Comparison of ENCODE assay signal across 9 cellular contexts in the genomic region with DNA sequence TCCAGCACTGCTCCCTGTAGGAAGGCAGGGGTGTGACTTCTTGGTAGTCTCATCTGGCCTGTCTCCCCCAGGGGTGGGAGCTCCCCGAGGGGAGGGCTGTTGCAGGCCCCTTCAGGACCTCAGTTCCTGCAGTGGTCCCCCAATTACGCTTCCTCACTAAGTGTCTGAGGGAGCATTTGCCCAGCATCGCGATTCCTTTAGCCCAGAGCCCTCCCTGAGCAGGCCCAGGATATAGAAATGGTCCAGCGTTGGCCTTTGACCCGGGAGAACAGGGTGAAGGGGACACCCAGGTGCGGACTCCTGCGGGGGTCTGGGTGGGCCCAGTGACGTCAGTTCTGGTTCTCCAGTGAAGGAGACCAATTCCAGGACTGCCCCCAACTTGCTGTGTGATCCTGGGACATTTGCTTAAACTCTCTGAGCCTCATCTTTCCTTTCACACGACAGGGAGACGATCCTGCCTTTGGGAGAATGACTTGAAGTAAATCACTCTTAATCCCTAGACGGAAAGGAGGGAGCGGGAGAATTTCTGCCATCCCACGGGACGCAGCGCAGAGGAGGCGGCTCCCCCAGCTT. TPM values are rescaled to one million over a fixed set of nuclear protein-coding genes. Genes with fewer than 3 reads are reported as not detected.
DNase-seq lines count a peak whose midpoint lies in the region; ATAC-seq and TF ChIP-seq lines count a peak whose summit lies in the region.
"Had no signal": no experiment of that assay in that cellular context is flagged by ENCODE, and none has a peak within 500 bp of the region (broad histone marks: within the 10 kb centered on the region; RNA-seq: fewer than 3 reads in every experiment).

No MANE protein-coding gene starts in this region.

- H3K27me3 Mint-ChIP-seq in CD14-positive monocyte (ENCODE audit: low read depth in 3 of 3), result peaks cover 0 to 5% (median 2%) of the 10 kb centered on the region in 3 donors
- no peaks in the 10 kb centered on the region for H3K27me3 Mint-ChIP-seq in effector memory CD8-positive, alpha-beta T cell

- peaks cover 0 to 4% of the 10 kb centered on the region in 2 donors for H3K36me3 Mint-ChIP-seq in CD14-positive monocyte
- H3K36me3 Mint-ChIP-seq in effector memory CD8-positive, alpha-beta T cell (ENCODE audit: insufficient read depth), result no peaks in the 10 kb centered on the region

- 25 to 28% (median 26%) methylated on average over 17 of the region's 17 CpGs for WGBS in psoas muscle, 3 donors

- peaks cover 57% of the 10 kb centered on the region for H3K4me1 Mint-ChIP-seq in CD14-positive monocyte
- H3K4me1 Mint-ChIP-seq in effector memory CD8-positive, alpha-beta T cell (ENCODE audit: low read depth in 2 of 2), result peaks cover 17 to 27% of the 10 kb centered on the region in 2 donors

- H3K27ac ChIP-seq in Karpas-422 (ENCODE audit: low read length), result peak overlapping the region; percentile 95
- H3K27ac ChIP-seq in psoas muscle, result peak overlapping the region; percentile 91

- intact Hi-C loops in CD14-positive monocyte (cut with micrococcal nuclease), result loop anchor here in 1 of 2 donors (1.0 to 10.0 kb wide), 5 partner anchors 14 to 215 kb away; partner anchors contain the start of gene BTG2
- intact Hi-C loops in psoas muscle (cut with DNase I), result loop anchor here (1.0 to 5.0 kb wide), 6 partner anchors 35 to 215 kb away; no protein-coding TSS in a partner anchor

- peak overlapping the region; percentile 92 for H3K4me2 ChIP-seq in Karpas-422 (ENCODE audit: low read depth, low read length, poor library complexity, severe bottlenecking)

- H4K20me1 ChIP-seq in Karpas-422 (ENCODE audit: insufficient read depth, low read depth, low read length), result no peaks in the 10 kb centered on the region

- H3K4me3 Mint-ChIP-seq in CD14-positive monocyte, result peak overlapping the region; percentile 76 to 88
- peak overlapping the region; percentile 15 to 73 for H3K4me3 Mint-ChIP-seq in effector memory CD8-positive, alpha-beta T cell
- H3K4me3 Mint-ChIP-seq: neural crest cell had no signal

- H3K9me3 ChIP-seq in Karpas-422 (ENCODE audit: low read length) (no peaks in the 10 kb centered on the region), psoas muscle (no peaks in the 10 kb centered on the region)

- DNase-seq in CD14-positive monocyte (ENCODE audit: low spot score), result no peak
- no peak for DNase-seq in Karpas-422
- DNase-seq in effector memory CD8-positive, alpha-beta T cell, result no peak
- no peak for DNase-seq in psoas muscle
- no peak for DNase-seq in NCI-H2029 treated with DMSO at 0.1 percent for 48 hours (lab: John Stamatoyannopoulos, UW)
- no peak for DNase-seq in GOT3 (lab: John Stamatoyannopoulos, UW)
- DNase-seq in SIG-M5 (lab: John Stamatoyannopoulos, UW), result no peak

- no peaks in the 10 kb centered on the region for H3K9me2 ChIP-seq in Karpas-422 (replicated peaks; ENCODE audit: insufficient read depth, low read length)

- no peaks in the 10 kb centered on the region for H3K27me3 ChIP-seq in Karpas-422 (ENCODE audit: low read length)
- no peaks in the 10 kb centered on the region for H3K27me3 ChIP-seq in psoas muscle (ENCODE audit: insufficient read depth in 3 of 3, low read length in 2 of 3)

- H3K4me1 ChIP-seq in Karpas-422 (ENCODE audit: low read length), result peaks cover 75% of the 10 kb centered on the region
- H3K4me1 ChIP-seq in psoas muscle, result peaks cover 79% of the 10 kb centered on the region

- no peak for TF ChIP-seq CTCF in CD14-positive monocyte (IDR thresholded peaks at IDR 0.05)
- TF ChIP-seq CTCF in psoas muscle (IDR thresholded peaks at IDR 0.05), result no peak

- peak overlapping the region in 5 of 7 donors; percentile 93 to 95 (median 93) for H3K27ac Mint-ChIP-seq in CD14-positive monocyte
- H3K27ac Mint-ChIP-seq in effector memory CD8-positive, alpha-beta T cell, result peak overlapping the region in 1 of 2 donors; percentile 79

- H3K9me3 Mint-ChIP-seq in CD14-positive monocyte, result no peaks in the 10 kb centered on the region
- H3K9me3 Mint-ChIP-seq in effector memory CD8-positive, alpha-beta T cell, result no peaks in the 10 kb centered on the region
- H3K9me3 Mint-ChIP-seq: neural crest cell had no signal

- H2AFZ ChIP-seq in Karpas-422 (ENCODE audit: low read length), result no peak overlapping the region

- peak overlapping the region; percentile 69 for H3K4me3 ChIP-seq in Karpas-422 (ENCODE audit: low read length)
- H3K4me3 ChIP-seq in psoas muscle, result peak overlapping the region; percentile 59

- H3K9ac ChIP-seq in Karpas-422 (ENCODE audit: low read length), result peak overlapping the region; percentile 90

- H3K36me3 ChIP-seq in Karpas-422 (ENCODE audit: insufficient read depth, low read length), result no peaks in the 10 kb centered on the region
- no peaks in the 10 kb centered on the region for H3K36me3 ChIP-seq in psoas muscle (ENCODE audit: insufficient read depth in 1 of 2, low read depth in 1 of 2)

- ATAC-seq in effector memory CD8-positive, alpha-beta T cell (replicated peaks), result no peak
- ATAC-seq in psoas muscle (no peak), HG03432 (IDR thresholded peaks at IDR 0.05; ENCODE audit: unreplicated experiment) (no peak)

- H3K79me2 ChIP-seq in Karpas-422 (ENCODE audit: low read length), result no peaks in the 10 kb centered on the region

RNA-seq across cellular contexts. Expression of gene BTG2, which starts 32.6 kb away (rescaled TPM):
- polyA plus RNA-seq in CD14-positive monocyte (100 to 1,000 TPM; 293 to 483 TPM), psoas muscle (100 to 1,000 TPM in 1 of 3 donors, 10 to 100 TPM in 2; 17.6 to 119 (median 60.4) TPM)
- 245 and 258 TPM in 2 replicates for total RNA-seq in Karpas-422 (2014; rRNA removed; shearing (Covaris generic); ENCODE audit: low replicate concordance)
- 100 to 1,000 TPM in 3 of 4 donors, 10 to 100 TPM in 1; 83.0 to 360 (median 224) TPM for total RNA-seq in psoas muscle

RNA-seq across cellular contexts. Expression of gene CHIT1, which starts 43.2 kb away (rescaled TPM):
- polyA plus RNA-seq in CD14-positive monocyte, result under 1 TPM in 1 of 2 donors, not detected in 1; 0.51 TPM
- total RNA-seq in Karpas-422 (2014; rRNA removed; shearing (Covaris generic); ENCODE audit: low replicate concordance), result 0.89 and 15.2 TPM in 2 replicates
- total RNA-seq in psoas muscle, result under 1 TPM in 2 of 4 donors, not detected in 2; 0.08 to 0.27 TPM
- polyA plus RNA-seq in psoas muscle, result under 1 TPM in 2 of 3 donors, not detected in 1; 0.04 to 0.10 TPM
- total RNA-seq: neural crest cell had no signal
